ENCODE assay signal across 13 cellular contexts in genomic region chr18:59488899-59489298, GRCh38.
DNase-seq lines count a peak whose midpoint lies in the region; ATAC-seq, FAIRE-seq and TF ChIP-seq lines count a peak whose summit lies in the region.
"Had no signal": no experiment of that assay in that cellular context is flagged by ENCODE, and none has a peak within 500 bp of the region (broad histone marks: within the 10 kb centered on the region; RNA-seq: fewer than 3 reads in every experiment).

No MANE protein-coding gene starts in this region.

- no peak for TF ChIP-seq RAD21 in GM12878 (IDR thresholded peaks at IDR 0.05; ENCODE audit: insufficient read depth, low read depth, low read length)

- no TSS peak for BruUV-seq in GM12878 (replicated peaks; lab: Mats Ljungman, UMichigan)

- no peak overlapping the region for H3K9ac ChIP-seq in GM12878 (ENCODE audit: control insufficient read depth, insufficient read depth, low read length)

- H3K27ac ChIP-seq in GM12878 (ENCODE audit: control insufficient read depth, insufficient read depth): no peak overlapping the region
- H3K27ac ChIP-seq in suprapubic skin: no peak overlapping the region

- H2AFZ ChIP-seq in GM12878 (ENCODE audit: control insufficient read depth, low read depth, low read length): no peak overlapping the region

- H3K4me3 ChIP-seq in GM12878 (no peak overlapping the region), suprapubic skin (no peak overlapping the region)

- DNase-seq in GM18507 (ENCODE audit: extremely low spot score, insufficient read length, low read depth) (no peak), GM20000 (ENCODE audit: low spot score) (peak; percentile 19), GM12878 (ENCODE audit: low read depth, low spot score) (no peak), COLO668 (lab: John Stamatoyannopoulos, UW; ENCODE audit: unreplicated experiment) (no peak), suprapubic skin (ENCODE audit: low spot score in 2 of 2) (no peak)
- no peak for DNase-seq in activated CD4-positive, alpha-beta T cell treated with anti-CD3 and anti-CD28 coated beads, Interleukin-2, amount 10 ng/mL, durations not matched to agents 7 days and 5 days
- DNase-seq: AML-193, hypothalamus, NCI-H1105 treated with DMSO at 0.1 percent for 48 hours, OCI-M1 had no signal

- intact Hi-C loops in GM12878 (cut with micrococcal nuclease; ENCODE audit: unreplicated experiment): no loop called here

- H3K4me1 ChIP-seq in GM12878 (ENCODE audit: control insufficient read depth, insufficient read depth, low read length) (no peaks in the 10 kb centered on the region), suprapubic skin (no peaks in the 10 kb centered on the region)

- CTCF ChIA-PET in GM12878 (lab: Yijun Ruan, JAX): no interaction called here
- CTCF ChIA-PET in activated CD4-positive, alpha-beta T cell treated with anti-CD3 and anti-CD28 coated beads, Interleukin-2, amount 10 ng/mL, durations not matched to agents 7 days and 5 days (lab: Charles Lee): no interaction called here

- SMC1A ChIA-PET in GM12878 (lab: Charles Lee; ENCODE audit: uncharacterized antibody, unreplicated experiment): no interaction called here

- H3K4me3 Mint-ChIP-seq in activated CD4-positive, alpha-beta T cell treated with anti-CD3 and anti-CD28 coated beads, Interleukin-2, amount 10 ng/mL, durations not matched to agents 7 days and 5 days: no peak overlapping the region
- H3K4me3 Mint-ChIP-seq: activated naive CD8-positive, alpha-beta T cell had no signal

- ATAC-seq in HG03354 (IDR thresholded peaks at IDR 0.05; ENCODE audit: poor library complexity, severe bottlenecking, unreplicated experiment): peak; percentile 76
- ATAC-seq in GM12878: peak; percentile 79

- TF ChIP-seq EP300 in GM12878 (IDR thresholded peaks at IDR 0.05; ENCODE audit: borderline replicate concordance in 1 of 2, control insufficient read depth in 1 of 2, low read depth in 2 of 2, low read length in 2 of 2) (no peak), suprapubic skin (IDR thresholded peaks at IDR 0.05) (no peak)

- no peaks in the 10 kb centered on the region for H3K4me1 Mint-ChIP-seq in activated CD4-positive, alpha-beta T cell treated with anti-CD3 and anti-CD28 coated beads, Interleukin-2, amount 10 ng/mL, durations not matched to agents 7 days and 5 days

- in situ Hi-C loops in GM12878 (cut with MboI): no loop called here

- TF ChIP-seq CTCF in GM20000 (IDR thresholded peaks at IDR 0.05; ENCODE audit: extremely low read depth, missing control alignments) (no peak), GM12878 (IDR thresholded peaks at IDR 0.05 in 2 of 3, conservative IDR thresholded peaks at IDR 0.05 in 1 of 3; ENCODE audit: control insufficient read depth in 2 of 3, extremely low read depth in 1 of 3, insufficient read depth in 1 of 3, low read depth in 3 of 3, low read length in 3 of 3) (no peak), suprapubic skin (IDR thresholded peaks at IDR 0.05) (no peak)

- no peak overlapping the region for H3K4me2 ChIP-seq in GM12878 (ENCODE audit: control insufficient read depth, insufficient read depth)

- RAD21 ChIA-PET in GM12878 (lab: Charles Lee; ENCODE audit: unreplicated experiment): no interaction called here

- no peaks in the 10 kb centered on the region for H3K9me3 ChIP-seq in GM12878 (replicated peaks; ENCODE audit: control insufficient read depth, insufficient read depth, low read length)
- no peaks in the 10 kb centered on the region for H3K9me3 ChIP-seq in suprapubic skin

- no peaks in the 10 kb centered on the region for H4K20me1 ChIP-seq in GM12878 (ENCODE audit: control insufficient read depth, insufficient read depth)

- no peaks in the 10 kb centered on the region for H3K9me3 Mint-ChIP-seq in activated CD4-positive, alpha-beta T cell treated with anti-CD3 and anti-CD28 coated beads, Interleukin-2, amount 10 ng/mL, durations not matched to agents 7 days and 5 days

- POLR2A ChIA-PET in GM12878 (lab: Charles Lee): no interaction called here
- POLR2A ChIA-PET in activated CD4-positive, alpha-beta T cell treated with anti-CD3 and anti-CD28 coated beads, Interleukin-2, amount 10 ng/mL, durations not matched to agents 7 days and 5 days (lab: Charles Lee): no interaction called here

- peaks cover 0 to 3% of the 10 kb centered on the region in 2 experiments; a peak in 1 of 4 replicates for H3K27me3 ChIP-seq in GM12878 (replicated peaks in 1 of 2; ENCODE audit: control insufficient read depth in 2 of 2, insufficient read depth in 2 of 2, low read length in 1 of 2)
- H3K27me3 ChIP-seq in suprapubic skin: no peaks in the 10 kb centered on the region

- no peaks in the 10 kb centered on the region for H3K79me2 ChIP-seq in GM12878 (ENCODE audit: control insufficient read depth, insufficient read depth, low read length)

- H3K36me3 ChIP-seq in GM12878 (ENCODE audit: control insufficient read depth in 2 of 2, insufficient read depth in 2 of 2, low read length in 1 of 2): no peaks in the 10 kb centered on the region
- no peaks in the 10 kb centered on the region for H3K36me3 ChIP-seq in suprapubic skin

- FAIRE-seq in GM18507 (lab: Jason Lieb, UNC): peak; percentile 35
- no peak for FAIRE-seq in GM12878 (lab: Jason Lieb, UNC)

- no peak overlapping the region for H3K27ac Mint-ChIP-seq in activated CD4-positive, alpha-beta T cell treated with anti-CD3 and anti-CD28 coated beads, Interleukin-2, amount 10 ng/mL, durations not matched to agents 7 days and 5 days
- H3K27ac Mint-ChIP-seq: activated naive CD8-positive, alpha-beta T cell; progenitor cell of endocrine pancreas had no signal

- TF ChIP-seq POLR2A in GM12878 (IDR thresholded peaks at IDR 0.05; ENCODE audit: low read depth, low read length) (no peak), suprapubic skin (IDR thresholded peaks at IDR 0.05) (no peak)

- 6% methylated on average over 2 of the region's 2 CpGs for WGBS in GM12878 (ENCODE audit: insufficient coverage, insufficient replicate concordance, low lambda C conversion rate, missing lambda C conversion rate)
- 86% methylated on average over 2 of the region's 2 CpGs for WGBS in suprapubic skin

- no peaks in the 10 kb centered on the region for H3K36me3 Mint-ChIP-seq in activated CD4-positive, alpha-beta T cell treated with anti-CD3 and anti-CD28 coated beads, Interleukin-2, amount 10 ng/mL, durations not matched to agents 7 days and 5 days (ENCODE audit: low read depth)
- H3K36me3 Mint-ChIP-seq: activated naive CD8-positive, alpha-beta T cell had no signal

- peaks cover 3% of the 10 kb centered on the region for H3K27me3 Mint-ChIP-seq in activated CD4-positive, alpha-beta T cell treated with anti-CD3 and anti-CD28 coated beads, Interleukin-2, amount 10 ng/mL, durations not matched to agents 7 days and 5 days

TF ChIP-seq in GM12878, 131 proteins besides CTCF, POLR2A, EP300 and RAD21:
- TF ChIP-seq SMARCA5 (IDR thresholded peaks at IDR 0.05): no peak
- TF ChIP-seq SPI1 (IDR thresholded peaks at IDR 0.05; ENCODE audit: borderline replicate concordance, insufficient read depth, low read depth, low read length): peak; percentile 92
